ENCODE assay signal across 23 cellular contexts in genomic region chr13:111920932-111921705, GRCh38.
"Had no signal": no experiment of that assay in that cellular context is flagged by ENCODE, and none has a peak within 500 bp of the region (broad histone marks: within the 10 kb centered on the region; RNA-seq: fewer than 3 reads in every experiment).

No MANE protein-coding gene starts in this region.

- H3K9me3 Mint-ChIP-seq: activated T-cell treated with anti-CD3 and anti-CD28 coated beads, Interleukin-2, amount 50 U/mL, for 24 hours; activated T-helper 17 cell treated with anti-CD3 and anti-CD28 coated beads, Interleukin-2, amount 50 U/mL, for 72 hours; stimulated activated effector memory CD8-positive, alpha-beta T cell treated with anti-CD3 and anti-CD28 coated beads, Interleukin-12 subunit alpha, Interleukin-12 subunit beta, amount 100 ng/mL, for 72 hours; stimulated activated naive CD8-positive, alpha-beta T cell treated with anti-CD3 and anti-CD28 coated beads, Interleukin-15, amount 100 ng/mL, for 72 hours had no signal

- H3K4me3 Mint-ChIP-seq: activated CD4-positive, alpha-beta T cell treated with anti-CD3 and anti-CD28 coated beads for 36 hours; activated T-cell treated with anti-CD3 and anti-CD28 coated beads, Interleukin-2, amount 50 U/mL, for 24 hours; activated T-helper 17 cell treated with anti-CD3 and anti-CD28 coated beads, Interleukin-2, amount 50 U/mL, for 72 hours; naive thymus-derived CD8-positive, alpha-beta T cell; stimulated activated effector memory CD8-positive, alpha-beta T cell treated with anti-CD3 and anti-CD28 coated beads, Interleukin-12 subunit alpha, Interleukin-12 subunit beta, amount 100 ng/mL, for 72 hours; stimulated activated naive CD8-positive, alpha-beta T cell treated with anti-CD3 and anti-CD28 coated beads, Interleukin-15, amount 100 ng/mL, for 72 hours had no signal

- H3K27ac ChIP-seq: foreskin keratinocyte, parathyroid adenoma, right lobe of liver, skin epidermis, suprapubic skin, tibial nerve had no signal

- H3K27ac Mint-ChIP-seq: activated CD4-positive, alpha-beta T cell treated with anti-CD3 and anti-CD28 coated beads for 36 hours; activated T-cell treated with anti-CD3 and anti-CD28 coated beads, Interleukin-2, amount 50 U/mL, for 24 hours; activated T-helper 17 cell treated with anti-CD3 and anti-CD28 coated beads, Interleukin-2, amount 50 U/mL, for 72 hours; naive thymus-derived CD8-positive, alpha-beta T cell; stimulated activated effector memory CD8-positive, alpha-beta T cell treated with anti-CD3 and anti-CD28 coated beads, Interleukin-12 subunit alpha, Interleukin-12 subunit beta, amount 100 ng/mL, for 72 hours; stimulated activated naive CD8-positive, alpha-beta T cell treated with anti-CD3 and anti-CD28 coated beads, Interleukin-15, amount 100 ng/mL, for 72 hours had no signal

- H3K36me3 ChIP-seq: right lobe of liver, suprapubic skin, tibial nerve had no signal

- H3K4me1 ChIP-seq: foreskin keratinocyte, parathyroid adenoma, right lobe of liver, suprapubic skin, tibial nerve had no signal

- H2AFZ ChIP-seq: parathyroid adenoma had no signal

- H3K36me3 Mint-ChIP-seq: naive thymus-derived CD8-positive, alpha-beta T cell; stimulated activated effector memory CD8-positive, alpha-beta T cell treated with anti-CD3 and anti-CD28 coated beads, Interleukin-12 subunit alpha, Interleukin-12 subunit beta, amount 100 ng/mL, for 72 hours had no signal

- H3K9ac ChIP-seq: parathyroid adenoma had no signal

- H3K9me3 ChIP-seq: right lobe of liver, suprapubic skin, tibial nerve had no signal

- ATAC-seq: activated CD4-positive, alpha-beta T cell treated with anti-CD3 and anti-CD28 coated beads for 36 hours; activated T-helper 17 cell treated with anti-CD3 and anti-CD28 coated beads, Interleukin-2, amount 50 U/mL, for 72 hours; foreskin keratinocyte; naive thymus-derived CD8-positive, alpha-beta T cell; right lobe of liver; stimulated activated effector memory CD8-positive, alpha-beta T cell treated with anti-CD3 and anti-CD28 coated beads, Interleukin-12 subunit alpha, Interleukin-12 subunit beta, amount 100 ng/mL, for 72 hours; stimulated activated naive CD8-positive, alpha-beta T cell treated with anti-CD3 and anti-CD28 coated beads, Interleukin-15, amount 100 ng/mL, for 72 hours had no signal

- H3K27me3 ChIP-seq: foreskin keratinocyte, right lobe of liver, tibial nerve had no signal

- H3K4me3 ChIP-seq: lung, right lobe of liver, skin epidermis, suprapubic skin, tibial nerve had no signal

- DNase-seq: activated CD4-positive, alpha-beta T cell treated with anti-CD3 and anti-CD28 coated beads for 36 hours; activated CD4-positive, alpha-beta T cell treated with anti-CD3 and anti-CD28 coated beads, Interleukin-2, amount 50 U/mL, for 4 hours; activated CD8-positive, alpha-beta memory T cell treated with anti-CD3 and anti-CD28 coated beads for 24 hours; activated CD8-positive, alpha-beta memory T cell treated with anti-CD3 and anti-CD28 coated beads, Interleukin-2, amount 50 U/mL, for 4 hours; activated naive CD4-positive, alpha-beta T cell treated with Interleukin-2 at 50 U/mL for 16 hours; activated T-cell treated with anti-CD3 and anti-CD28 coated beads, Interleukin-2, amount 50 U/mL, for 24 hours; amygdala; cerebellar nuclear complex; erythroblast; foreskin keratinocyte; kidney; right lobe of liver; stimulated activated CD4-positive, alpha-beta T cell treated with anti-CD3 and anti-CD28 coated beads, Interleukin-2, amount 100 ng/mL, for 24 hours; stimulated activated naive CD8-positive, alpha-beta T cell treated with anti-CD3 and anti-CD28 coated beads, Interleukin-15, amount 100 ng/mL, for 72 hours; T-helper 9 cell had no signal

- H3K4me1 Mint-ChIP-seq: activated CD4-positive, alpha-beta T cell treated with anti-CD3 and anti-CD28 coated beads for 36 hours; activated T-helper 17 cell treated with anti-CD3 and anti-CD28 coated beads, Interleukin-2, amount 50 U/mL, for 72 hours; stimulated activated effector memory CD8-positive, alpha-beta T cell treated with anti-CD3 and anti-CD28 coated beads, Interleukin-12 subunit alpha, Interleukin-12 subunit beta, amount 100 ng/mL, for 72 hours; stimulated activated naive CD8-positive, alpha-beta T cell treated with anti-CD3 and anti-CD28 coated beads, Interleukin-15, amount 100 ng/mL, for 72 hours had no signal
